Comparison of ENCODE assay signal across 1 cellular context in genomic region chr1:187909382-187909781, GRCh38.
TF ChIP-seq lines count a peak whose summit lies in the region.

No MANE protein-coding gene starts in this region.

TF ChIP-seq in GM23338, 12 proteins besides CTCF, POLR2A, EP300 and RAD21 (continued from another document):
- TF ChIP-seq ZNF462 (CRISPR knock-in tag; IDR thresholded peaks at IDR 0.05) (no peak), NANOG (IDR thresholded peaks at IDR 0.05; ENCODE audit: borderline replicate concordance) (no peak), REST (IDR thresholded peaks at IDR 0.05; ENCODE audit: unreplicated experiment) (no peak), JUNB (IDR thresholded peaks at IDR 0.05; ENCODE audit: unreplicated experiment) (no peak)
- TF ChIP-seq, protein P1, sequence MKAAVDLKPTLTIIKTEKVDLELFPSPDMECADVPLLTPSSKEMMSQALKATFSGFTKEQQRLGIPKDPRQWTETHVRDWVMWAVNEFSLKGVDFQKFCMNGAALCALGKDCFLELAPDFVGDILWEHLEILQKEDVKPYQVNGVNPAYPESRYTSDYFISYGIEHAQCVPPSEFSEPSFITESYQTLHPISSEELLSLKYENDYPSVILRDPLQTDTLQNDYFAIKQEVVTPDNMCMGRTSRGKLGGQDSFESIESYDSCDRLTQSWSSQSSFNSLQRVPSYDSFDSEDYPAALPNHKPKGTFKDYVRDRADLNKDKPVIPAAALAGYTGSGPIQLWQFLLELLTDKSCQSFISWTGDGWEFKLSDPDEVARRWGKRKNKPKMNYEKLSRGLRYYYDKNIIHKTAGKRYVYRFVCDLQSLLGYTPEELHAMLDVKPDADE (IDR thresholded peaks at IDR 0.05) = no peak
